17 cellular contexts compared by ENCODE assay signal in genomic region chr9:130003943-130004552, GRCh38. TPM values are rescaled to one million over a fixed set of nuclear protein-coding genes. Genes with fewer than 3 reads are reported as not detected.
DNase-seq lines count a peak whose midpoint lies in the region; ATAC-seq and TF ChIP-seq lines count a peak whose summit lies in the region.
"Had no signal": no experiment of that assay in that cellular context is flagged by ENCODE, and none has a peak within 500 bp of the region (broad histone marks: within the 10 kb centered on the region; RNA-seq: fewer than 3 reads in every experiment).

No MANE protein-coding gene starts in this region.

- H3K36me3 ChIP-seq in esophagus muscularis mucosa (peaks cover 0 to 20% (median 2%) of the 10 kb centered on the region in 4 donors), heart left ventricle (peaks cover 0 to 8% (median 0%) of the 10 kb centered on the region in 9 donors)
- H3K36me3 ChIP-seq: uterus had no signal

- no peak for TF ChIP-seq EP300 in esophagus muscularis mucosa (IDR thresholded peaks at IDR 0.05)

- H3K36me3 Mint-ChIP-seq in activated T-cell treated with anti-CD3 and anti-CD28 coated beads, Interleukin-2, amount 50 U/mL, for 24 hours (ENCODE audit: low read depth): peaks cover 80% of the 10 kb centered on the region
- H3K36me3 Mint-ChIP-seq in activated T-cell treated with anti-CD3 and anti-CD28 coated beads, Interleukin-2, amount 50 U/mL, for 4 hours (ENCODE audit: insufficient read depth): peaks cover 13% of the 10 kb centered on the region
- peaks cover 3% of the 10 kb centered on the region for H3K36me3 Mint-ChIP-seq in T-helper 17 cell (ENCODE audit: low read depth)
- peaks cover 36 to 50% of the 10 kb centered on the region in 2 donors for H3K36me3 Mint-ChIP-seq in stimulated activated naive B cell treated with anti-CD40 and anti-IgM and Interleukin-4, amounts not matched to agents 10 μg/mL and 1 μg/mL and 100 μg/mL, for 72 hours

- H3K9me3 Mint-ChIP-seq in activated T-cell treated with anti-CD3 and anti-CD28 coated beads, Interleukin-2, amount 50 U/mL, for 24 hours: no peaks in the 10 kb centered on the region
- H3K9me3 Mint-ChIP-seq in activated T-cell treated with anti-CD3 and anti-CD28 coated beads, Interleukin-2, amount 50 U/mL, for 4 hours: no peaks in the 10 kb centered on the region
- no peaks in the 10 kb centered on the region for H3K9me3 Mint-ChIP-seq in stimulated activated naive B cell treated with anti-CD40 and anti-IgM and Interleukin-4, amounts not matched to agents 10 μg/mL and 1 μg/mL and 100 μg/mL, for 72 hours
- H3K9me3 Mint-ChIP-seq: neural crest cell; stimulated activated naive CD8-positive, alpha-beta T cell treated with anti-CD3 and anti-CD28 coated beads, Interleukin-15, amount 100 ng/mL, for 72 hours had no signal

- WGBS in esophagus muscularis mucosa: 76% methylated on average over 8 of the region's 8 CpGs
- WGBS in heart left ventricle, 4 donors: 80 to 96% (median 83%) methylated on average over 8 of the region's 8 CpGs

- no peak for DNase-seq in activated T-cell treated with anti-CD3 and anti-CD28 coated beads, Interleukin-2, amount 50 U/mL, for 24 hours
- no peak for DNase-seq in activated T-cell treated with anti-CD3 and anti-CD28 coated beads, Interleukin-2, amount 50 U/mL, for 4 hours
- DNase-seq in T-helper 17 cell (no peak), esophagus muscularis mucosa (ENCODE audit: extremely low spot score) (no peak), iPS-NIHi11 (ENCODE audit: low spot score) (no peak), heart left ventricle (no peak)
- no peak for DNase-seq in stimulated activated naive B cell treated with anti-CD40 and anti-IgM and Interleukin-4, amounts not matched to agents 10 μg/mL and 1 μg/mL and 100 μg/mL, for 72 hours
- DNase-seq: glutamatergic neuron; NCI-H146; NCI-H2227 treated with DMSO at 0.1 percent for 48 hours; NK-92 treated with Interleukin-12 subunit alpha and Interleukin-12 subunit beta, amount 100 ng/mL, for 24 hours; stimulated activated CD4-positive, alpha-beta T cell treated with anti-CD3 and anti-CD28 coated beads, Interleukin-12 subunit alpha, Interleukin-12 subunit beta, amount 100 ng/mL, for 4 hours; stimulated activated naive CD8-positive, alpha-beta T cell treated with anti-CD3 and anti-CD28 coated beads, Interleukin-15, amount 100 ng/mL, for 72 hours; uterus had no signal

- peak overlapping the region; percentile 79 for H3K27ac Mint-ChIP-seq in activated T-cell treated with anti-CD3 and anti-CD28 coated beads, Interleukin-2, amount 50 U/mL, for 24 hours
- peak overlapping the region; percentile 93 for H3K27ac Mint-ChIP-seq in T-helper 17 cell
- H3K27ac Mint-ChIP-seq in stimulated activated naive B cell treated with anti-CD40 and anti-IgM and Interleukin-4, amounts not matched to agents 10 μg/mL and 1 μg/mL and 100 μg/mL, for 72 hours: peak overlapping the region; percentile 92

- no peak overlapping the region for H3K4me3 ChIP-seq in esophagus muscularis mucosa
- H3K4me3 ChIP-seq in heart left ventricle: no peak overlapping the region
- H3K4me3 ChIP-seq: uterus had no signal

- TF ChIP-seq POLR2A in esophagus muscularis mucosa (IDR thresholded peaks at IDR 0.05; ENCODE audit: low read depth): no peak
- no peak for TF ChIP-seq POLR2A in heart left ventricle (IDR thresholded peaks at IDR 0.05)

- H3K9me3 ChIP-seq in T-helper 17 cell (ENCODE audit: control insufficient read depth, low read length, poor library complexity, severe bottlenecking) (no peaks in the 10 kb centered on the region), esophagus muscularis mucosa (no peaks in the 10 kb centered on the region), heart left ventricle (no peaks in the 10 kb centered on the region)
- H3K9me3 ChIP-seq: uterus had no signal

- H3K27me3 ChIP-seq in esophagus muscularis mucosa (no peaks in the 10 kb centered on the region), heart left ventricle (no peaks in the 10 kb centered on the region)
- H3K27me3 ChIP-seq: uterus had no signal

- H3K27me3 Mint-ChIP-seq in activated T-cell treated with anti-CD3 and anti-CD28 coated beads, Interleukin-2, amount 50 U/mL, for 24 hours: no peaks in the 10 kb centered on the region
- no peaks in the 10 kb centered on the region for H3K27me3 Mint-ChIP-seq in activated T-cell treated with anti-CD3 and anti-CD28 coated beads, Interleukin-2, amount 50 U/mL, for 4 hours (ENCODE audit: low read depth)
- no peaks in the 10 kb centered on the region for H3K27me3 Mint-ChIP-seq in T-helper 17 cell
- H3K27me3 Mint-ChIP-seq in stimulated activated naive B cell treated with anti-CD40 and anti-IgM and Interleukin-4, amounts not matched to agents 10 μg/mL and 1 μg/mL and 100 μg/mL, for 72 hours: no peaks in the 10 kb centered on the region
- H3K27me3 Mint-ChIP-seq: stimulated activated naive CD8-positive, alpha-beta T cell treated with anti-CD3 and anti-CD28 coated beads, Interleukin-15, amount 100 ng/mL, for 72 hours had no signal

- TF ChIP-seq CTCF in esophagus muscularis mucosa (IDR thresholded peaks at IDR 0.05): no peak
- TF ChIP-seq CTCF in heart left ventricle (IDR thresholded peaks at IDR 0.05): no peak

- peaks cover 0 to 76% (median 70%) of the 10 kb centered on the region in 4 donors for H3K4me1 ChIP-seq in esophagus muscularis mucosa
- peaks cover 0 to 45% (median 0%) of the 10 kb centered on the region in 12 donors for H3K4me1 ChIP-seq in heart left ventricle
- H3K4me1 ChIP-seq: uterus had no signal

- peaks cover 77% of the 10 kb centered on the region for H3K4me1 Mint-ChIP-seq in activated T-cell treated with anti-CD3 and anti-CD28 coated beads, Interleukin-2, amount 50 U/mL, for 24 hours (ENCODE audit: low read depth)
- peaks cover 74% of the 10 kb centered on the region for H3K4me1 Mint-ChIP-seq in activated T-cell treated with anti-CD3 and anti-CD28 coated beads, Interleukin-2, amount 50 U/mL, for 4 hours (ENCODE audit: low read depth)
- peaks cover 39% of the 10 kb centered on the region for H3K4me1 Mint-ChIP-seq in T-helper 17 cell
- H3K4me1 Mint-ChIP-seq in stimulated activated naive B cell treated with anti-CD40 and anti-IgM and Interleukin-4, amounts not matched to agents 10 μg/mL and 1 μg/mL and 100 μg/mL, for 72 hours: peaks cover 25 to 83% of the 10 kb centered on the region in 2 donors

- intact Hi-C loops in esophagus muscularis mucosa (cut with DNase I): no loop called here
- intact Hi-C loops in heart left ventricle (cut with DNase I): no loop called here

- ATAC-seq in activated T-cell treated with anti-CD3 and anti-CD28 coated beads, Interleukin-2, amount 50 U/mL, for 4 hours: no peak
- ATAC-seq in T-helper 17 cell (no peak), GM18502 (IDR thresholded peaks at IDR 0.05; ENCODE audit: poor library complexity, unreplicated experiment) (no peak), heart left ventricle (no peak)
- ATAC-seq in stimulated activated naive B cell treated with anti-CD40 and anti-IgM and Interleukin-4, amounts not matched to agents 10 μg/mL and 1 μg/mL and 100 μg/mL, for 72 hours (replicated peaks): no peak
- ATAC-seq: stimulated activated naive CD8-positive, alpha-beta T cell treated with anti-CD3 and anti-CD28 coated beads, Interleukin-15, amount 100 ng/mL, for 72 hours had no signal

- no peak overlapping the region for H3K4me3 Mint-ChIP-seq in activated T-cell treated with anti-CD3 and anti-CD28 coated beads, Interleukin-2, amount 50 U/mL, for 24 hours
- no peak overlapping the region for H3K4me3 Mint-ChIP-seq in activated T-cell treated with anti-CD3 and anti-CD28 coated beads, Interleukin-2, amount 50 U/mL, for 4 hours
- H3K4me3 Mint-ChIP-seq in T-helper 17 cell: peak overlapping the region; percentile 12
- no peak overlapping the region for H3K4me3 Mint-ChIP-seq in stimulated activated naive B cell treated with anti-CD40 and anti-IgM and Interleukin-4, amounts not matched to agents 10 μg/mL and 1 μg/mL and 100 μg/mL, for 72 hours
- H3K4me3 Mint-ChIP-seq: neural crest cell had no signal

- H3K27ac ChIP-seq in esophagus muscularis mucosa (replicated peaks in 1 of 4): peak overlapping the region in 3 of 4 donors; percentile 10 to 43 (median 31)
- no peak overlapping the region for H3K27ac ChIP-seq in heart left ventricle
- H3K27ac ChIP-seq: RWPE1, uterus had no signal

RNA-seq across cellular contexts. Expression of gene FNBP1, which starts 38.9 kb away (rescaled TPM):
- 100 to 1,000 TPM; 156 to 174 (median 163) TPM for total RNA-seq in activated T-cell treated with anti-CD3 and anti-CD28 coated beads, Interleukin-2, amount 50 U/mL, for 4 hours
- total RNA-seq in T-helper 17 cell (100 to 1,000 TPM; 219 to 221 TPM), esophagus muscularis mucosa (100 to 1,000 TPM; 177 to 317 (median 254) TPM), heart left ventricle (10 to 100 TPM; 16.6 to 47.3 (median 24.8) TPM)
- polyA plus RNA-seq in heart left ventricle: 10 to 100 TPM in 1 of 2 donors, 1 to 10 TPM in 1; 6.9 to 13.4 TPM

RNA-seq across cellular contexts. Expression of gene GPR107, which starts 49.7 kb away (rescaled TPM):
- total RNA-seq in activated T-cell treated with anti-CD3 and anti-CD28 coated beads, Interleukin-2, amount 50 U/mL, for 4 hours: 10 to 100 TPM; 15.9 to 21.7 (median 17.9) TPM
- total RNA-seq in T-helper 17 cell (10 to 100 TPM; 22.1 to 26.2 TPM), esophagus muscularis mucosa (10 to 100 TPM; 19.9 to 34.7 (median 30.8) TPM), heart left ventricle (10 to 100 TPM; 16.1 to 33.2 (median 21.3) TPM)
- 10 to 100 TPM in 1 of 2 donors, 1 to 10 TPM in 1; 7.0 to 30.5 TPM for polyA plus RNA-seq in heart left ventricle

Comparison
In these comparisons a context has a peak if more than half of its experiments do, and no peak if none do; other contexts are left out.
1. H3K27ac ChIP-seq: peak in esophagus muscularis mucosa (3 of 4); none in heart left ventricle (0 of 12).
2. Peak in every context shown above with its lines, with median percentiles within 50 percentile points of each other: H3K27ac Mint-ChIP-seq.